In the genomic region with DNA sequence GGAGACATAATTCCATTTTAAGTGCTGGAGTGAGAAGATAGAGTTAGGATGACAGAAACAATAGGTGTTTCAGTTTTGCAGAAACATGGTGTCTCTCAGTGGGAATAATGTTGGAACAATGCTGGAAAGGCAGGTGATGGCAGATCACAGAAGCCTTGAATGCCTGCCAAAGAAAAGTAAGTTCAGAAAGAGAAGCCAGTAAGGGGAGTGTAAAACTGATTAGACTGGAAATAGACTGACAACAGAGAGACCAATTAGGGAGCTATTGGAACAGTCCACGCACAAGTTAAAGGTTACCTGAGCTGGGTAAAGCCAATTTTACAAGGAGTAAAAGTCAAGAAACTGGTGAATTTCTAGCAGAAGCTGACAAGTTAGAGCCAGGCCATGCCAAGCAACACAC, we compare ENCODE assay signal across 16 cellular contexts.
DNase-seq lines count a peak whose midpoint lies in the region; TF ChIP-seq lines count a peak whose summit lies in the region.
"Had no signal": no experiment of that assay in that cellular context is flagged by ENCODE, and none has a peak within 500 bp of the region (broad histone marks: within the 10 kb centered on the region; RNA-seq: fewer than 3 reads in every experiment).

No MANE protein-coding gene starts in this region.

- H3K4me1 ChIP-seq in HEK293 (ENCODE audit: control insufficient read depth, insufficient read depth, low read length): no peaks in the 10 kb centered on the region
- no peaks in the 10 kb centered on the region for H3K4me1 ChIP-seq in osteoblast (ENCODE audit: insufficient read depth, low read length)
- H3K4me1 ChIP-seq: BLaER1 treated with 17β-estradiol and CSF1 and Interleukin-3, amounts not matched to agents 10 nM and 100 nM had no signal

- TF ChIP-seq CTCF in HEK293 (tag by site-specific recombination; IDR thresholded peaks at IDR 0.05): no peak
- TF ChIP-seq CTCF in osteoblast (IDR thresholded peaks at IDR 0.05; ENCODE audit: extremely low read depth, low read depth, low read length): no peak

- H3K79me2 ChIP-seq in osteoblast (ENCODE audit: insufficient read depth, low read length): no peaks in the 10 kb centered on the region

- POLR2A ChIA-PET in HEK293 (lab: Yijun Ruan, JAX): no interaction called here

- H3K27me3 ChIP-seq in osteoblast (ENCODE audit: insufficient read depth, low read length): no peaks in the 10 kb centered on the region
- H3K27me3 ChIP-seq: BLaER1 treated with 17β-estradiol and CSF1 and Interleukin-3, amounts not matched to agents 10 nM and 100 nM had no signal

- H3K27ac ChIP-seq in HEK293 (ENCODE audit: extremely low read depth, low read depth, low read length) (no peak overlapping the region), osteoblast (ENCODE audit: low read depth, low read length) (no peak overlapping the region)
- H3K27ac ChIP-seq: BLaER1 treated with 17β-estradiol and CSF1 and Interleukin-3, amounts not matched to agents 10 nM and 100 nM had no signal

- H3K9me3 ChIP-seq in HEK293 (ENCODE audit: control insufficient read depth, insufficient read depth, low read depth, low read length) (no peaks in the 10 kb centered on the region), osteoblast (ENCODE audit: low read depth, low read length) (no peaks in the 10 kb centered on the region)
- H3K9me3 ChIP-seq: BLaER1 treated with 17β-estradiol and CSF1 and Interleukin-3, amounts not matched to agents 10 nM and 100 nM had no signal

- CTCF ChIA-PET in HEK293 (lab: Yijun Ruan, JAX): interaction anchor here (0.6 kb wide), 1 partner anchor 38 kb away, joined by 6 read pairs; no protein-coding TSS in a partner anchor

- no peaks in the 10 kb centered on the region for H3K36me3 ChIP-seq in HEK293 (ENCODE audit: control insufficient read depth in 2 of 2, insufficient read depth in 1 of 2, low read length in 2 of 2)
- no peaks in the 10 kb centered on the region for H3K36me3 ChIP-seq in osteoblast (ENCODE audit: insufficient read depth, low read length)
- H3K36me3 ChIP-seq: BLaER1 treated with 17β-estradiol and CSF1 and Interleukin-3, amounts not matched to agents 10 nM and 100 nM had no signal

- no peaks in the 10 kb centered on the region for H4K20me1 ChIP-seq in osteoblast (ENCODE audit: insufficient read depth, low read length)
- H4K20me1 ChIP-seq: BLaER1 treated with 17β-estradiol and CSF1 and Interleukin-3, amounts not matched to agents 10 nM and 100 nM had no signal

- H2AFZ ChIP-seq in osteoblast (ENCODE audit: low read length): no peak overlapping the region

- no peak overlapping the region for H3K4me2 ChIP-seq in osteoblast (ENCODE audit: insufficient read depth, low read length)
- H3K4me2 ChIP-seq: BLaER1 treated with 17β-estradiol and CSF1 and Interleukin-3, amounts not matched to agents 10 nM and 100 nM had no signal

- no peak overlapping the region for H3K4me3 ChIP-seq in HEK293 (ENCODE audit: low read depth, low read length)
- H3K4me3 ChIP-seq in osteoblast (ENCODE audit: insufficient read depth, low read length): no peak overlapping the region
- H3K4me3 ChIP-seq: BLaER1 treated with 17β-estradiol and CSF1 and Interleukin-3, amounts not matched to agents 10 nM and 100 nM had no signal

- DNase-seq in NCI-H2081 (lab: John Stamatoyannopoulos, UW) (peak; percentile 11 to 55), NCI-H2081 treated with DMSO at 0.1 percent for 48 hours (lab: John Stamatoyannopoulos, UW) (no peak), NCI-H748 (lab: John Stamatoyannopoulos, UW; ENCODE audit: unreplicated experiment) (peak; percentile 52), osteoblast (ENCODE audit: insufficient read length, low spot score, missing footprints) (peak; percentile 17), globus pallidus (ENCODE audit: low spot score) (no peak)
- DNase-seq in activated CD4-positive, alpha-beta T cell treated with anti-CD3 and anti-CD28 coated beads, Interleukin-2, amount 50 U/mL, for 4 hours: no peak
- DNase-seq: 8988T; CD4-positive, alpha-beta memory T cell; GOT3; Karpas-422; NCI-H1436; NCI-H2029; NCI-H2171; NCI-H82 had no signal

TF ChIP-seq in HEK293, 187 proteins besides CTCF, POLR2A, EP300 and RAD21:
- TF ChIP-seq, protein P1, sequence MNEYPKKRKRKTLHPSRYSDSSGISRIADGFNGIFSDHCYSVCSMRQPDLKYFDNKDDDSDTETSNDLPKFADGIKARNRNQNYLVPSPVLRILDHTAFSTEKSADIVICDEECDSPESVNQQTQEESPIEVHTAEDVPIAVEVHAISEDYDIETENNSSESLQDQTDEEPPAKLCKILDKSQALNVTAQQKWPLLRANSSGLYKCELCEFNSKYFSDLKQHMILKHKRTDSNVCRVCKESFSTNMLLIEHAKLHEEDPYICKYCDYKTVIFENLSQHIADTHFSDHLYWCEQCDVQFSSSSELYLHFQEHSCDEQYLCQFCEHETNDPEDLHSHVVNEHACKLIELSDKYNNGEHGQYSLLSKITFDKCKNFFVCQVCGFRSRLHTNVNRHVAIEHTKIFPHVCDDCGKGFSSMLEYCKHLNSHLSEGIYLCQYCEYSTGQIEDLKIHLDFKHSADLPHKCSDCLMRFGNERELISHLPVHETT (tag by site-specific recombination; IDR thresholded peaks at IDR 0.05): no peak
- TF ChIP-seq, protein P2, sequence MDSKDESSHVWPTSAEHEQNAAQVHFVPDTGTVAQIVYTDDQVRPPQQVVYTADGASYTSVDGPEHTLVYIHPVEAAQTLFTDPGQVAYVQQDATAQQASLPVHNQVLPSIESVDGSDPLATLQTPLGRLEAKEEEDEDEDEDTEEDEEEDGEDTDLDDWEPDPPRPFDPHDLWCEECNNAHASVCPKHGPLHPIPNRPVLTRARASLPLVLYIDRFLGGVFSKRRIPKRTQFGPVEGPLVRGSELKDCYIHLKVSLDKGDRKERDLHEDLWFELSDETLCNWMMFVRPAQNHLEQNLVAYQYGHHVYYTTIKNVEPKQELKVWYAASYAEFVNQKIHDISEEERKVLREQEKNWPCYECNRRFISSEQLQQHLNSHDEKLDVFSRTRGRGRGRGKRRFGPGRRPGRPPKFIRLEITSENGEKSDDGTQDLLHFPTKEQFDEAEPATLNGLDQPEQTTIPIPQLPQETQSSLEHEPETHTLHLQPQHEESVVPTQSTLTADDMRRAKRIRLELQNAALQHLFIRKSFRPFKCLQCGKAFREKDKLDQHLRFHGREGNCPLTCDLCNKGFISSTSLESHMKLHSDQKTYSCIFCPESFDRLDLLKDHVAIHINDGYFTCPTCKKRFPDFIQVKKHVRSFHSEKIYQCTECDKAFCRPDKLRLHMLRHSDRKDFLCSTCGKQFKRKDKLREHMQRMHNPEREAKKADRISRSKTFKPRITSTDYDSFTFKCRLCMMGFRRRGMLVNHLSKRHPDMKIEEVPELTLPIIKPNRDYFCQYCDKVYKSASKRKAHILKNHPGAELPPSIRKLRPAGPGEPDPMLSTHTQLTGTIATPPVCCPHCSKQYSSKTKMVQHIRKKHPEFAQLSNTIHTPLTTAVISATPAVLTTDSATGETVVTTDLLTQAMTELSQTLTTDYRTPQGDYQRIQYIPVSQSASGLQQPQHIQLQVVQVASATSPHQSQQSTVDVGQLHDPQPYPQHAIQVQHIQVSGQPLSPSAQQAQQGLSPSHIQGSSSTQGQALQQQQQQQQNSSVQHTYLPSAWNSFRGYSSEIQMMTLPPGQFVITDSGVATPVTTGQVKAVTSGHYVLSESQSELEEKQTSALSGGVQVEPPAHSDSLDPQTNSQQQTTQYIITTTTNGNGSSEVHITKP (tag by site-specific recombination; IDR thresholded peaks at IDR 0.05): peak; percentile 21; the same call in 1 of the 2 replicates
- TF ChIP-seq, protein P3, sequence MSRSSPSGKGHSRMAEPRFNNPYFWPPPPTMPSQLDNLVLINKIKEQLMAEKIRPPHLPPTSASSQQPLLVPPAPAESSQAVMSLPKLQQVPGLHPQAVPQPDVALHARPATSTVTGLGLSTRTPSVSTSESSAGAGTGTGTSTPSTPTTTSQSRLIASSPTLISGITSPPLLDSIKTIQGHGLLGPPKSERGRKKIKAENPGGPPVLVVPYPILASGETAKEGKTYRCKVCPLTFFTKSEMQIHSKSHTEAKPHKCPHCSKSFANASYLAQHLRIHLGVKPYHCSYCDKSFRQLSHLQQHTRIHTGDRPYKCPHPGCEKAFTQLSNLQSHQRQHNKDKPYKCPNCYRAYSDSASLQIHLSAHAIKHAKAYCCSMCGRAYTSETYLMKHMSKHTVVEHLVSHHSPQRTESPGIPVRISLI (tag by site-specific recombination; IDR thresholded peaks at IDR 0.05): no peak
- TF ChIP-seq GLI2 (tag by site-specific recombination; IDR thresholded peaks at IDR 0.05; ENCODE audit: borderline replicate concordance, low read depth): no peak

Comparison
In these comparisons a context has a peak if more than half of its experiments do, and no peak if none do; other contexts are left out.
1. DNase-seq: peak in NCI-H2081 (2 of 2), NCI-H748 (single experiment) and osteoblast (single experiment); none in NCI-H2081 treated with DMSO at 0.1 percent for 48 hours (single experiment), activated CD4-positive, alpha-beta T cell treated with anti-CD3 and anti-CD28 coated beads, Interleukin-2, amount 50 U/mL, for 4 hours (0 of 2) and globus pallidus (single experiment).